ENCODE assay signal across 14 cellular contexts in the genomic region with DNA sequence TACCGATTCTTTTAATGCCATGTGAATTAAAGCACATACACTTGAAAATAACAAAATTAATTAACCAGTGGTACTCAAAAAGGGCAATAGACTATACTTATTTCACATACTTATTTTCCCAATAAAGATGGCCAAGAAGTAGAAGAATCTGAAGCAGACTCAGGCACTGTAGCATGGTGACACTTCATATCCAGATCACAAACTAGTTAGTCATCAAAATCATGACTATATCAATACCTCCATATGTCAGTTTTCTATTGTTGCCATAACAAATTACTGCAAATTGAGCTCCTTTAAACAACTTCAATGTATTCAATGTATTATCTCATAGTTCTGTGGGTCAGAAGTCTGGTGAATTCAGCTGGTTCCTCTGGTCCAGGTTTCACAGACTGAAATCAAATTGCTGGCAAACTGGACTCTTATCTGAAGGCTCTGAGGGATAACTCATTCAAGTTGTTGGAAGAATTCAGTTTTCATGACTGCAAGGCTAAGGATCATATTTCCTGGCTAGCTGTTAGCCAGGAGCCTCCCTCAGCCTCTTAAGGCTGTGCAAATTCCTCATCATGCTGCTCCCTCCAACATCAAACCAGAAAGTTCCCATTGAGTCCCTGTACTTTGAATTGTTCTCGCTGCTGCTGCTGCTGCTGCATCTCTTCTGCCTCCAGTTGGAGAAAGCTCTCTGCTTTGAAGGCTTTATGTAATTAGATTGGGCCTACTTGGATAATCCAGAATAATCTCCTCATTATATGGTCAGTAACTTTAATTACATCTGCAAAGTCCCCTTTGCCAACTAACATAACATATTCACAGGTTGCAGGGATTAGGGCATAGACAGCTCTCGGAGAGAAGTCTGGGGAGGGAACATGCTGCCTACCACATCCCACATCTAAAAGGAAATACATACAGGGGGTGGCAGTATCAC.
A peak's percentile ranks its signal among the peaks of the same experiment; 100 is the strongest.
DNase-seq lines count a peak whose midpoint lies in the region; ATAC-seq and TF ChIP-seq lines count a peak whose summit lies in the region.
"Had no signal": no experiment of that assay in that cellular context is flagged by ENCODE, and none has a peak within 500 bp of the region (broad histone marks: within the 10 kb centered on the region; RNA-seq: fewer than 3 reads in every experiment).

No MANE protein-coding gene starts in this region.

- H3K4me3 Mint-ChIP-seq in activated naive CD4-positive, alpha-beta T cell treated with anti-CD3 and anti-CD28 coated beads, Interleukin-2, amount 10 ng/mL, durations not matched to agents 7 days and 5 days: no peak overlapping the region

- CTCF ChIA-PET in activated naive CD4-positive, alpha-beta T cell treated with anti-CD3 and anti-CD28 coated beads, Interleukin-2, amount 10 ng/mL, durations not matched to agents 7 days and 5 days (lab: Charles Lee): interaction anchor here (0.8 kb wide), 1 partner anchor 26 kb away, joined by 3 read pairs; no protein-coding TSS in a partner anchor

- H3K4me1 Mint-ChIP-seq in activated naive CD4-positive, alpha-beta T cell treated with anti-CD3 and anti-CD28 coated beads, Interleukin-2, amount 10 ng/mL, durations not matched to agents 7 days and 5 days: peaks cover 5% of the 10 kb centered on the region

- peak; percentile 63 to 77 for ATAC-seq in activated naive CD4-positive, alpha-beta T cell treated with anti-CD3 and anti-CD28 coated beads, Interleukin-2, amount 50 U/mL, for 72 hours
- ATAC-seq in stimulated activated naive CD8-positive, alpha-beta T cell treated with anti-CD3 and anti-CD28 coated beads, Interleukin-15, Interleukin-2, amounts not matched to agents 100 U/mL and 50 U/mL, for 24 hours: peak; percentile 50
- ATAC-seq: heart left ventricle had no signal

- no peak overlapping the region for H3K27ac ChIP-seq in Peyer's patch
- H3K27ac ChIP-seq: colonic mucosa, heart left ventricle, parathyroid adenoma had no signal

- peak overlapping the region in 1 of 2 donors; percentile 52 for H3K27ac Mint-ChIP-seq in activated naive CD4-positive, alpha-beta T cell treated with anti-CD3 and anti-CD28 coated beads, Interleukin-2, amount 50 U/mL, for 72 hours
- H3K27ac Mint-ChIP-seq in activated naive CD4-positive, alpha-beta T cell treated with anti-CD3 and anti-CD28 coated beads, Interleukin-2, amount 10 ng/mL, durations not matched to agents 7 days and 5 days: no peak overlapping the region

- no peak overlapping the region for H3K4me3 ChIP-seq in Peyer's patch
- H3K4me3 ChIP-seq: colonic mucosa, heart left ventricle had no signal

- no peak for TF ChIP-seq POLR2A in Peyer's patch (IDR thresholded peaks at IDR 0.05)

- H3K9me3 ChIP-seq in Peyer's patch: no peaks in the 10 kb centered on the region
- H3K9me3 ChIP-seq: colonic mucosa, heart left ventricle had no signal

- DNase-seq in activated naive CD4-positive, alpha-beta T cell treated with anti-CD3 and anti-CD28 coated beads, Interleukin-2, amount 50 U/mL, for 72 hours (ENCODE audit: low spot score in 2 of 2): no peak
- DNase-seq in activated naive CD4-positive, alpha-beta T cell treated with anti-CD3 and anti-CD28 coated beads, Interleukin-2, amount 10 ng/mL, durations not matched to agents 7 days and 5 days: no peak
- DNase-seq in NCI-H82 treated with DMSO at 0.1 percent for 48 hours (lab: John Stamatoyannopoulos, UW; ENCODE audit: unreplicated experiment): peak; percentile 97
- DNase-seq in fibroblast of gingiva (ENCODE audit: low read depth): peak; percentile 62
- no peak for DNase-seq in stimulated activated naive CD8-positive, alpha-beta T cell treated with anti-CD3 and anti-CD28 coated beads, Interleukin-15, Interleukin-2, amounts not matched to agents 100 U/mL and 50 U/mL, for 24 hours
- DNase-seq in superior temporal gyrus (ENCODE audit: extremely low spot score): no peak
- no peak for DNase-seq in Peyer's patch
- no peak for DNase-seq in DMS79 treated with DMSO at 0.1 percent for 48 hours (lab: John Stamatoyannopoulos, UW)
- DNase-seq: AML-193; colonic mucosa; heart left ventricle; NCI-H2081; stimulated activated naive CD4-positive, alpha-beta T cell treated with Interleukin-2 at 50 U/mL for 16 hours had no signal

- H3K36me3 Mint-ChIP-seq in activated naive CD4-positive, alpha-beta T cell treated with anti-CD3 and anti-CD28 coated beads, Interleukin-2, amount 50 U/mL, for 72 hours: peaks cover 16 to 34% of the 10 kb centered on the region in 2 donors
- no peaks in the 10 kb centered on the region for H3K36me3 Mint-ChIP-seq in activated naive CD4-positive, alpha-beta T cell treated with anti-CD3 and anti-CD28 coated beads, Interleukin-2, amount 10 ng/mL, durations not matched to agents 7 days and 5 days

- H3K4me1 ChIP-seq in Peyer's patch: no peaks in the 10 kb centered on the region
- H3K4me1 ChIP-seq: colonic mucosa, heart left ventricle, parathyroid adenoma had no signal

- peaks cover 0 to 14% of the 10 kb centered on the region in 2 donors for H3K9me3 Mint-ChIP-seq in activated naive CD4-positive, alpha-beta T cell treated with anti-CD3 and anti-CD28 coated beads, Interleukin-2, amount 50 U/mL, for 72 hours
- no peaks in the 10 kb centered on the region for H3K9me3 Mint-ChIP-seq in activated naive CD4-positive, alpha-beta T cell treated with anti-CD3 and anti-CD28 coated beads, Interleukin-2, amount 10 ng/mL, durations not matched to agents 7 days and 5 days

- peaks cover 5% of the 10 kb centered on the region for H3K27me3 Mint-ChIP-seq in activated naive CD4-positive, alpha-beta T cell treated with anti-CD3 and anti-CD28 coated beads, Interleukin-2, amount 10 ng/mL, durations not matched to agents 7 days and 5 days

- TF ChIP-seq CTCF in Peyer's patch (IDR thresholded peaks at IDR 0.05): no peak

- no peaks in the 10 kb centered on the region for H3K27me3 ChIP-seq in Peyer's patch
- H3K27me3 ChIP-seq: colonic mucosa, heart left ventricle had no signal

- H3K36me3 ChIP-seq in Peyer's patch: no peaks in the 10 kb centered on the region
- H3K36me3 ChIP-seq: colonic mucosa, heart left ventricle had no signal

Comparison
In these comparisons a context has a peak if more than half of its experiments do, and no peak if none do; other contexts are left out.
1. DNase-seq: peak in NCI-H82 treated with DMSO at 0.1 percent for 48 hours (single experiment) and fibroblast of gingiva (single experiment); none in activated naive CD4-positive, alpha-beta T cell treated with anti-CD3 and anti-CD28 coated beads, Interleukin-2, amount 50 U/mL, for 72 hours (0 of 2), activated naive CD4-positive, alpha-beta T cell treated with anti-CD3 and anti-CD28 coated beads, Interleukin-2, amount 10 ng/mL, durations not matched to agents 7 days and 5 days (single experiment), stimulated activated naive CD8-positive, alpha-beta T cell treated with anti-CD3 and anti-CD28 coated beads, Interleukin-15, Interleukin-2, amounts not matched to agents 100 U/mL and 50 U/mL, for 24 hours (single experiment), superior temporal gyrus (single experiment), Peyer's patch (0 of 3) and DMS79 treated with DMSO at 0.1 percent for 48 hours (single experiment).